In genomic region chr12:75708829-75709228, GRCh38 we compare ENCODE assay signal across 32 cellular contexts.
"Had no signal": no experiment of that assay in that cellular context is flagged by ENCODE, and none has a peak within 500 bp of the region (broad histone marks: within the 10 kb centered on the region; RNA-seq: fewer than 3 reads in every experiment).

No MANE protein-coding gene starts in this region.

- H3K27me3 Mint-ChIP-seq: activated naive CD4-positive, alpha-beta T cell treated with anti-CD3 and anti-CD28 coated beads, Interleukin-2, amount 50 U/mL, for 24 hours had no signal

- H3K36me3 ChIP-seq: adrenal gland, breast epithelium, MG63, SJSA1 had no signal

- DNase-seq: activated CD4-positive, alpha-beta T cell treated with anti-CD3 and anti-CD28 coated beads for 36 hours; activated CD4-positive, alpha-beta T cell treated with anti-CD3 and anti-CD28 coated beads, Interleukin-2, amount 10 ng/mL, durations not matched to agents 7 days and 5 days; activated CD4-positive, alpha-beta T cell treated with anti-CD3 and anti-CD28 coated beads, Interleukin-2, amount 50 U/mL, for 48 hours; activated CD8-positive, alpha-beta T cell treated with anti-CD3 and anti-CD28 coated beads, Interleukin-2, amount 10 ng/mL, durations not matched to agents 7 days and 5 days; activated gamma-delta T cell; activated naive CD4-positive, alpha-beta T cell treated with Interleukin-2 at 50 U/mL for 16 hours; activated T-cell treated with anti-CD3 and anti-CD28 coated beads, Interleukin-2, amount 50 U/mL, for 24 hours; body of pancreas; Kasumi-1; MG63; NCI-H1048; NCI-H1105 treated with DMSO at 0.1 percent for 48 hours; NCI-H1436; NCI-H1694; NCI-H2029; NCI-H345; NCI-H524 treated with DMSO at 0.1 percent for 48 hours; NCI-H748 treated with DMSO at 0.1 percent for 48 hours; NK-92 treated with Interleukin-12 subunit alpha and Interleukin-12 subunit beta, amount 100 ng/mL, for 24 hours; SHP77 treated with DMSO at 0.1 percent for 48 hours; SK-N-SH had no signal

- FAIRE-seq: astrocyte, TTC549 had no signal

- H3K4me3 ChIP-seq: adrenal gland, body of pancreas, breast epithelium, MG63, SJSA1 had no signal

- H3K9me3 Mint-ChIP-seq: activated CD4-positive, alpha-beta T cell treated with anti-CD3 and anti-CD28 coated beads, Interleukin-2, amount 10 ng/mL, durations not matched to agents 7 days and 5 days; activated naive CD4-positive, alpha-beta T cell treated with anti-CD3 and anti-CD28 coated beads, Interleukin-2, amount 50 U/mL, for 24 hours; activated T-cell treated with anti-CD3 and anti-CD28 coated beads, Interleukin-2, amount 50 U/mL, for 24 hours; activated T-helper 2 cell treated with anti-CD3 and anti-CD28 coated beads, Interferon-gamma antibody, Interleukin-2, Interleukin-4, amounts not matched to agents 10 μg/mL and 5 μg/mL and 100 μg/mL, durations not matched to agents 14 hours and 24 hours and 36 hours; T-helper 1 cell treated with Interleukin-12 subunit alpha and Interleukin-12 subunit beta and Interleukin-4 antibody, amounts not matched to agents 30 μg/mL and 1 μg/mL, for 36 hours; T-helper 2 cell treated with Interferon-gamma antibody and Interleukin-4, amounts not matched to agents 5 μg/mL and 100 μg/mL, for 36 hours had no signal

- H3K27ac Mint-ChIP-seq: activated CD4-positive, alpha-beta T cell treated with anti-CD3 and anti-CD28 coated beads for 36 hours; activated CD4-positive, alpha-beta T cell treated with anti-CD3 and anti-CD28 coated beads, Interleukin-2, amount 10 ng/mL, durations not matched to agents 7 days and 5 days; activated CD8-positive, alpha-beta T cell treated with anti-CD3 and anti-CD28 coated beads, Interleukin-2, amount 10 ng/mL, durations not matched to agents 7 days and 5 days; activated naive CD4-positive, alpha-beta T cell treated with anti-CD3 and anti-CD28 coated beads, Interleukin-2, amount 50 U/mL, for 24 hours; activated T-cell treated with anti-CD3 and anti-CD28 coated beads, Interleukin-2, amount 50 U/mL, for 24 hours; activated T-helper 2 cell treated with anti-CD3 and anti-CD28 coated beads, Interferon-gamma antibody, Interleukin-2, Interleukin-4, amounts not matched to agents 10 μg/mL and 5 μg/mL and 100 μg/mL, durations not matched to agents 14 hours and 24 hours and 36 hours; T-helper 1 cell treated with Interleukin-12 subunit alpha and Interleukin-12 subunit beta and Interleukin-4 antibody, amounts not matched to agents 30 μg/mL and 1 μg/mL, for 36 hours; T-helper 2 cell treated with Interferon-gamma antibody and Interleukin-4, amounts not matched to agents 5 μg/mL and 100 μg/mL, for 36 hours; WTC11 had no signal

- H3K36me3 Mint-ChIP-seq: activated naive CD4-positive, alpha-beta T cell treated with anti-CD3 and anti-CD28 coated beads, Interleukin-2, amount 50 U/mL, for 24 hours; WTC11 had no signal

- ATAC-seq: activated CD4-positive, alpha-beta T cell treated with anti-CD3 and anti-CD28 coated beads for 36 hours; activated CD4-positive, CD25-positive, alpha-beta regulatory T cell treated with anti-CD3 and anti-CD28 coated beads, Interleukin-2, amount 50 U/mL, for 24 hours; activated CD8-positive, alpha-beta T cell treated with anti-CD3 and anti-CD28 coated beads, Interleukin-2, amount 10 ng/mL, durations not matched to agents 7 days and 5 days; body of pancreas; WTC11 had no signal

- H3K4me1 ChIP-seq: breast epithelium had no signal

- H3K9me3 ChIP-seq: adrenal gland, body of pancreas, breast epithelium, MG63, SJSA1, SK-N-SH had no signal

- H3K4me1 Mint-ChIP-seq: activated CD4-positive, alpha-beta T cell treated with anti-CD3 and anti-CD28 coated beads, Interleukin-2, amount 10 ng/mL, durations not matched to agents 7 days and 5 days; activated naive CD4-positive, alpha-beta T cell treated with anti-CD3 and anti-CD28 coated beads, Interleukin-2, amount 50 U/mL, for 24 hours had no signal

- H3K4me3 Mint-ChIP-seq: activated CD4-positive, alpha-beta T cell treated with anti-CD3 and anti-CD28 coated beads for 36 hours; activated CD4-positive, alpha-beta T cell treated with anti-CD3 and anti-CD28 coated beads, Interleukin-2, amount 10 ng/mL, durations not matched to agents 7 days and 5 days; activated CD8-positive, alpha-beta T cell treated with anti-CD3 and anti-CD28 coated beads, Interleukin-2, amount 10 ng/mL, durations not matched to agents 7 days and 5 days; activated naive CD4-positive, alpha-beta T cell treated with anti-CD3 and anti-CD28 coated beads, Interleukin-2, amount 50 U/mL, for 24 hours; activated T-cell treated with anti-CD3 and anti-CD28 coated beads, Interleukin-2, amount 50 U/mL, for 24 hours; T-helper 1 cell treated with Interleukin-12 subunit alpha and Interleukin-12 subunit beta and Interleukin-4 antibody, amounts not matched to agents 30 μg/mL and 1 μg/mL, for 36 hours; T-helper 2 cell treated with Interferon-gamma antibody and Interleukin-4, amounts not matched to agents 5 μg/mL and 100 μg/mL, for 36 hours; WTC11 had no signal

- H3K27ac ChIP-seq: adrenal gland, body of pancreas, breast epithelium, SJSA1 had no signal

- H3K27me3 ChIP-seq: adrenal gland, body of pancreas, breast epithelium, MG63, SJSA1 had no signal
